12 cellular contexts compared by ENCODE assay signal in genomic region chr9:76472925-76473324, GRCh38. TPM values are rescaled to one million over a fixed set of nuclear protein-coding genes. Genes with fewer than 3 reads are reported as not detected.
DNase-seq lines count a peak whose midpoint lies in the region; ATAC-seq, FAIRE-seq and TF ChIP-seq lines count a peak whose summit lies in the region.
"Had no signal": no experiment of that assay in that cellular context is flagged by ENCODE, and none has a peak within 500 bp of the region (broad histone marks: within the 10 kb centered on the region; RNA-seq: fewer than 3 reads in every experiment).

No MANE protein-coding gene starts in this region.

- peaks cover 0 to 6% (median 2%) of the 10 kb centered on the region in 3 donors for H3K36me3 Mint-ChIP-seq in naive thymus-derived CD8-positive, alpha-beta T cell
- H3K36me3 Mint-ChIP-seq: activated naive CD4-positive, alpha-beta T cell treated with anti-CD3 and anti-CD28 coated beads, Interleukin-2, amount 50 U/mL, for 24 hours had no signal

- POLR2A ChIA-PET in endothelial cell of umbilical vein (lab: Charles Lee) = no interaction called here
- POLR2A ChIA-PET in naive thymus-derived CD8-positive, alpha-beta T cell (lab: Charles Lee) = no interaction called here

- peaks cover 0 to 2% (median 0%) of the 10 kb centered on the region in 9 donors for H3K9me3 Mint-ChIP-seq in naive thymus-derived CD8-positive, alpha-beta T cell
- H3K9me3 Mint-ChIP-seq: activated naive CD4-positive, alpha-beta T cell treated with anti-CD3 and anti-CD28 coated beads, Interleukin-2, amount 50 U/mL, for 24 hours had no signal

- dilution Hi-C loops in endothelial cell of umbilical vein (cut with MboI; ENCODE audit: extremely low pct_ligation_motif_present, low sequenced_read_pairs) = no loop called here

- H3K4me3 ChIP-seq in endothelial cell of umbilical vein (replicated peaks in 1 of 3; ENCODE audit: insufficient read depth in 1 of 3, low read depth in 1 of 3, low read length in 3 of 3) (no peak overlapping the region), osteoblast (ENCODE audit: insufficient read depth, low read length) (no peak overlapping the region)
- H3K4me3 ChIP-seq: sigmoid colon had no signal

- H3K4me2 ChIP-seq in endothelial cell of umbilical vein (ENCODE audit: insufficient read depth, low read length) = no peak overlapping the region
- H3K4me2 ChIP-seq in osteoblast (ENCODE audit: insufficient read depth, low read length) = no peak overlapping the region
- H3K4me2 ChIP-seq: SK-N-SH had no signal

- peaks cover 0 to 62% (median 2%) of the 10 kb centered on the region in 4 donors for H3K4me1 Mint-ChIP-seq in naive thymus-derived CD8-positive, alpha-beta T cell
- H3K4me1 Mint-ChIP-seq: activated naive CD4-positive, alpha-beta T cell treated with anti-CD3 and anti-CD28 coated beads, Interleukin-2, amount 50 U/mL, for 24 hours had no signal

- DNase-seq in H4 (ENCODE audit: low spot score) (peak; percentile 30), NCI-H2227 (lab: John Stamatoyannopoulos, UW; ENCODE audit: unreplicated experiment) (peak; percentile 75), endothelial cell of umbilical vein (ENCODE audit: low read depth, low spot score) (peak; percentile 72), osteoblast (ENCODE audit: insufficient read length, low spot score, missing footprints) (no peak), activated gamma-delta T cell (lab: John Stamatoyannopoulos, UW) (no peak), NCI-H1105 (lab: John Stamatoyannopoulos, UW) (no peak)
- DNase-seq in naive thymus-derived CD8-positive, alpha-beta T cell = no peak
- DNase-seq: sigmoid colon, SK-N-SH had no signal

- no peak overlapping the region for H3K4me3 Mint-ChIP-seq in naive thymus-derived CD8-positive, alpha-beta T cell
- H3K4me3 Mint-ChIP-seq: activated naive CD4-positive, alpha-beta T cell treated with anti-CD3 and anti-CD28 coated beads, Interleukin-2, amount 50 U/mL, for 24 hours had no signal

- no peaks in the 10 kb centered on the region for H3K79me2 ChIP-seq in endothelial cell of umbilical vein (ENCODE audit: control insufficient read depth, insufficient read depth, low read length)
- H3K79me2 ChIP-seq in osteoblast (ENCODE audit: insufficient read depth, low read length) = peaks cover 97% of the 10 kb centered on the region

- peak overlapping the region in 1 of 10 donors; percentile 47 for H3K27ac Mint-ChIP-seq in naive thymus-derived CD8-positive, alpha-beta T cell
- H3K27ac Mint-ChIP-seq: activated naive CD4-positive, alpha-beta T cell treated with anti-CD3 and anti-CD28 coated beads, Interleukin-2, amount 50 U/mL, for 24 hours had no signal

- FAIRE-seq in endothelial cell of umbilical vein (lab: Jason Lieb, UNC) = no peak
- FAIRE-seq: HTR-8/SVneo had no signal

- H3K27me3 Mint-ChIP-seq in naive thymus-derived CD8-positive, alpha-beta T cell = peaks cover 0 to 14% (median 1%) of the 10 kb centered on the region in 5 donors
- H3K27me3 Mint-ChIP-seq: activated naive CD4-positive, alpha-beta T cell treated with anti-CD3 and anti-CD28 coated beads, Interleukin-2, amount 50 U/mL, for 24 hours had no signal

- no peak for TF ChIP-seq POLR2A in endothelial cell of umbilical vein (IDR thresholded peaks at IDR 0.05; ENCODE audit: low read depth, low read length)

- no peak overlapping the region for H3K9ac ChIP-seq in endothelial cell of umbilical vein (replicated peaks; ENCODE audit: extremely low read depth, insufficient read depth, low read length)
- H3K9ac ChIP-seq: SK-N-SH had no signal

- TF ChIP-seq CTCF in endothelial cell of umbilical vein (IDR thresholded peaks at IDR 0.05; ENCODE audit: extremely low read depth in 1 of 2, insufficient read depth in 1 of 2, low read depth in 1 of 2, low read length in 2 of 2) (no peak), osteoblast (IDR thresholded peaks at IDR 0.05; ENCODE audit: extremely low read depth, low read depth, low read length) (no peak)

- CTCF ChIA-PET in endothelial cell of umbilical vein (lab: Charles Lee) = interaction anchor here (0.6 to 2.0 kb wide), 7 partner anchors 8 to 186 kb away, joined by 3 to 8 read pairs (median 4); partner anchors contain the start of gene GCNT1

- no peaks in the 10 kb centered on the region for H4K20me1 ChIP-seq in endothelial cell of umbilical vein (replicated peaks; ENCODE audit: control insufficient read depth, extremely low read depth, insufficient read depth, low read length)
- peaks cover 35% of the 10 kb centered on the region for H4K20me1 ChIP-seq in osteoblast (ENCODE audit: insufficient read depth, low read length)

- intact Hi-C loops in endothelial cell of umbilical vein (cut with micrococcal nuclease) = loop anchor here (2.0 kb wide), 1 partner anchor 14 kb away; the partner anchor contains the start of gene GCNT1

- no TSS peak for BruUV-seq in endothelial cell of umbilical vein (replicated peaks; lab: Mats Ljungman, UMichigan)

- H3K4me1 ChIP-seq in endothelial cell of umbilical vein (ENCODE audit: control insufficient read depth, extremely low read depth, insufficient read depth, low read length) (no peaks in the 10 kb centered on the region), osteoblast (ENCODE audit: insufficient read depth, low read length) (peaks cover 23% of the 10 kb centered on the region)
- H3K4me1 ChIP-seq: sigmoid colon had no signal

- no peaks in the 10 kb centered on the region for H3K9me3 ChIP-seq in endothelial cell of umbilical vein (replicated peaks; ENCODE audit: control insufficient read depth, insufficient read depth, low read length)
- no peaks in the 10 kb centered on the region for H3K9me3 ChIP-seq in osteoblast (ENCODE audit: low read depth, low read length)
- H3K9me3 ChIP-seq: sigmoid colon, SK-N-SH had no signal

- no peaks in the 10 kb centered on the region for H3K9me1 ChIP-seq in endothelial cell of umbilical vein (replicated peaks; ENCODE audit: control insufficient read depth, extremely low read depth, insufficient read depth, low read length)

- no peak overlapping the region for H2AFZ ChIP-seq in endothelial cell of umbilical vein (ENCODE audit: low read depth, low read length)
- H2AFZ ChIP-seq in osteoblast (ENCODE audit: low read length) = no peak overlapping the region

- H3K27me3 ChIP-seq in endothelial cell of umbilical vein (ENCODE audit: control insufficient read depth in 2 of 2, insufficient read depth in 2 of 2, low read length in 2 of 2) (no peaks in the 10 kb centered on the region), osteoblast (ENCODE audit: insufficient read depth, low read length) (no peaks in the 10 kb centered on the region)
- H3K27me3 ChIP-seq: sigmoid colon had no signal

- no peak for ATAC-seq in naive thymus-derived CD8-positive, alpha-beta T cell
- ATAC-seq in esophagus mucosa = no peak

- H3K36me3 ChIP-seq in endothelial cell of umbilical vein (ENCODE audit: control insufficient read depth in 2 of 2, extremely low read depth in 1 of 2, insufficient read depth in 2 of 2, low read length in 2 of 2) = no peaks in the 10 kb centered on the region
- H3K36me3 ChIP-seq in osteoblast (ENCODE audit: insufficient read depth, low read length) = peaks cover 37% of the 10 kb centered on the region
- H3K36me3 ChIP-seq: sigmoid colon had no signal

- H3K27ac ChIP-seq in endothelial cell of umbilical vein (ENCODE audit: insufficient read depth, low read depth, low read length) (no peak overlapping the region), osteoblast (ENCODE audit: low read depth, low read length) (peak overlapping the region; percentile 45)
- H3K27ac ChIP-seq: sigmoid colon had no signal

TF ChIP-seq in endothelial cell of umbilical vein, 7 proteins besides CTCF, POLR2A, EP300 and RAD21:
- TF ChIP-seq MYC (IDR thresholded peaks at IDR 0.05; ENCODE audit: low read depth, low read length) = no peak

RNA-seq across cellular contexts. Expression of gene GCNT1, which starts 13.9 kb away (rescaled TPM):
- total RNA-seq in H4 (2014; rRNA removed; shearing (Covaris generic)) = 4.3 and 5.0 TPM in 2 replicates
- 11.0 and 18.1 TPM in 2 replicates for total RNA-seq in endothelial cell of umbilical vein
- polyA plus RNA-seq in endothelial cell of umbilical vein = 30.9 and 31.7 TPM in 2 replicates
- polyA plus RNA-seq in endothelial cell of umbilical vein (2011; cell fraction: cytosol; rRNA removed) = 24.5 and 25.1 TPM in 2 replicates
- polyA plus RNA-seq in endothelial cell of umbilical vein (2011; cell fraction: nucleus; rRNA removed) = 26.6 and 28.5 TPM in 2 replicates
- polyA plus RNA-seq in endothelial cell of umbilical vein (2012) = 18.0 and 20.3 TPM in 2 replicates
- polyA minus RNA-seq in endothelial cell of umbilical vein = 60.9 and 79.6 TPM in 2 replicates
- polyA minus RNA-seq in endothelial cell of umbilical vein (2011; cell fraction: cytosol; rRNA and poly(A)+ RNA removed) = 1.6 TPM
- 23.7 and 30.5 TPM in 2 replicates for polyA minus RNA-seq in endothelial cell of umbilical vein (2011; cell fraction: nucleus; rRNA and poly(A)+ RNA removed)
- 78.4 and 109 TPM in 2 replicates for total RNA-seq in osteoblast
- total RNA-seq in naive thymus-derived CD8-positive, alpha-beta T cell = 1 to 10 TPM; 2.3 to 3.4 TPM
- 1 to 10 TPM in 1 of 3 donors, under 1 TPM in 2; 0.25 to 4.0 (median 0.60) TPM for polyA plus RNA-seq in naive thymus-derived CD8-positive, alpha-beta T cell
- total RNA-seq in esophagus mucosa = 3.8 TPM

Comparison
In these comparisons a context has a peak if more than half of its experiments do, and no peak if none do; other contexts are left out.
1. DNase-seq: peak in H4 (single experiment), NCI-H2227 (single experiment) and endothelial cell of umbilical vein (single experiment); none in osteoblast (single experiment), activated gamma-delta T cell (single experiment), naive thymus-derived CD8-positive, alpha-beta T cell (0 of 10) and NCI-H1105 (single experiment).